In genomic region chr2:44441200-44441599, GRCh38 we compare ENCODE assay signal across 1 cellular context.
TF ChIP-seq lines count a peak whose summit lies in the region.

No MANE protein-coding gene starts in this region.

TF ChIP-seq in GM23338, 12 proteins besides CTCF, POLR2A, EP300 and RAD21 (continued from another document):
- TF ChIP-seq REST (IDR thresholded peaks at IDR 0.05; ENCODE audit: unreplicated experiment) (no peak), STAT1 (IDR thresholded peaks at IDR 0.05; ENCODE audit: unreplicated experiment) (no peak), EZH2 (IDR thresholded peaks at IDR 0.05; ENCODE audit: low read depth, unreplicated experiment) (no peak), JUNB (IDR thresholded peaks at IDR 0.05; ENCODE audit: unreplicated experiment) (no peak)
TF ChIP-seq in GM23338: peak in this region for 0.
